26 cellular contexts compared by ENCODE assay signal in genomic region chr1:1365875-1366698, GRCh38. TPM values are rescaled to one million over a fixed set of nuclear protein-coding genes. Genes with fewer than 3 reads are reported as not detected.
"Had no signal": no experiment of that assay in that cellular context is flagged by ENCODE, and none has a peak within 500 bp of the region (broad histone marks: within the 10 kb centered on the region; RNA-seq: fewer than 3 reads in every experiment).

No MANE protein-coding gene starts in this region.

- H3K36me3 Mint-ChIP-seq: memory B cell had no signal

- DNase-seq: activated CD4-positive, alpha-beta T cell treated with anti-CD3 and anti-CD28 coated beads, Interleukin-2, amount 50 U/mL, for 1 hour; activated CD8-positive, alpha-beta T cell treated with anti-CD3 and anti-CD28 coated beads, Interleukin-2, amount 10 ng/mL, durations not matched to agents 7 days and 5 days; activated gamma-delta T cell; activated naive CD4-positive, alpha-beta T cell treated with anti-CD3 and anti-CD28 coated beads, Interleukin-2, amount 50 U/mL, for 16 hours; activated naive CD8-positive, alpha-beta T cell treated with anti-CD3 and anti-CD28 coated beads, Interleukin-2, amount 50 U/mL, for 24 hours; body of pancreas; cortex of kidney; heart right ventricle; left colon; nephron progenitor cell; stimulated activated CD4-positive, alpha-beta T cell treated with anti-CD3 and anti-CD28 coated beads, Interleukin-12 subunit alpha, Interleukin-12 subunit beta, amount 100 ng/mL, for 4 hours; stimulated activated CD4-positive, alpha-beta T cell treated with anti-CD3 and anti-CD28 coated beads, Interleukin-4, amount 100 ng/mL, for 4 hours; substantia nigra; thyroid gland had no signal

- H3K36me3 ChIP-seq: cardiac muscle cell, heart right ventricle, pancreas, thyroid gland had no signal

- ATAC-seq: activated CD4-positive, CD25-positive, alpha-beta regulatory T cell treated with anti-CD3 and anti-CD28 coated beads, Interleukin-2, amount 50 U/mL, for 24 hours; activated CD8-positive, alpha-beta T cell treated with anti-CD3 and anti-CD28 coated beads, Interleukin-2, amount 10 ng/mL, durations not matched to agents 7 days and 5 days; activated naive CD8-positive, alpha-beta T cell treated with anti-CD3 and anti-CD28 coated beads, Interleukin-2, amount 50 U/mL, for 24 hours; body of pancreas; heart right ventricle; left colon; mucosa of descending colon; pancreas; right cardiac atrium had no signal

- H3K9me3 ChIP-seq: body of pancreas, mucosa of descending colon, pancreas, thyroid gland had no signal

- H3K27me3 ChIP-seq: body of pancreas, cardiac muscle cell, pancreas, thyroid gland had no signal

- H3K9me3 Mint-ChIP-seq: activated naive CD8-positive, alpha-beta T cell treated with anti-CD3 and anti-CD28 coated beads, Interleukin-2, amount 50 U/mL, for 24 hours; activated T-helper 1 cell treated with anti-CD3 and anti-CD28 coated beads, Interleukin-12 subunit alpha, Interleukin-12 subunit beta, Interleukin-2, Interleukin-4 antibody, amounts not matched to agents 30 ng/mL and 10 ng/mL and 1 ng/mL, durations not matched to agents 14 hours and 24 hours and 36 hours; memory B cell; nephron progenitor cell; stimulated activated naive CD8-positive, alpha-beta T cell treated with anti-CD3 and anti-CD28 coated beads, Interleukin-15, Interleukin-2, amounts not matched to agents 100 ng/mL and 50 ng/mL, for 24 hours; T-helper 2 cell treated with Interferon-gamma antibody and Interleukin-4, amounts not matched to agents 5 μg/mL and 100 μg/mL, for 36 hours had no signal

- H3K4me3 ChIP-seq: body of pancreas, cardiac muscle cell, heart right ventricle, mucosa of descending colon, pancreas, thyroid gland had no signal

- H3K4me3 Mint-ChIP-seq: activated CD8-positive, alpha-beta T cell treated with anti-CD3 and anti-CD28 coated beads, Interleukin-2, amount 10 ng/mL, durations not matched to agents 7 days and 5 days; activated naive CD8-positive, alpha-beta T cell treated with anti-CD3 and anti-CD28 coated beads, Interleukin-2, amount 50 U/mL, for 24 hours; activated T-helper 1 cell treated with anti-CD3 and anti-CD28 coated beads, Interleukin-12 subunit alpha, Interleukin-12 subunit beta, Interleukin-2, Interleukin-4 antibody, amounts not matched to agents 30 ng/mL and 10 ng/mL and 1 ng/mL, durations not matched to agents 14 hours and 24 hours and 36 hours; memory B cell; nephron progenitor cell; stimulated activated naive CD8-positive, alpha-beta T cell treated with anti-CD3 and anti-CD28 coated beads, Interleukin-15, Interleukin-2, amounts not matched to agents 100 ng/mL and 50 ng/mL, for 24 hours; T-helper 2 cell treated with Interferon-gamma antibody and Interleukin-4, amounts not matched to agents 5 μg/mL and 100 μg/mL, for 36 hours had no signal

- FAIRE-seq: keratinocyte, pancreas had no signal

- H3K27me3 Mint-ChIP-seq: activated naive CD8-positive, alpha-beta T cell treated with anti-CD3 and anti-CD28 coated beads, Interleukin-2, amount 50 U/mL, for 24 hours had no signal

- H3K4me1 ChIP-seq: body of pancreas, pancreas had no signal

- H3K27ac Mint-ChIP-seq: activated CD8-positive, alpha-beta T cell treated with anti-CD3 and anti-CD28 coated beads, Interleukin-2, amount 10 ng/mL, durations not matched to agents 7 days and 5 days; activated naive CD8-positive, alpha-beta T cell treated with anti-CD3 and anti-CD28 coated beads, Interleukin-2, amount 50 U/mL, for 24 hours; activated T-helper 1 cell treated with anti-CD3 and anti-CD28 coated beads, Interleukin-12 subunit alpha, Interleukin-12 subunit beta, Interleukin-2, Interleukin-4 antibody, amounts not matched to agents 30 ng/mL and 10 ng/mL and 1 ng/mL, durations not matched to agents 14 hours and 24 hours and 36 hours; memory B cell; nephron progenitor cell; stimulated activated naive CD8-positive, alpha-beta T cell treated with anti-CD3 and anti-CD28 coated beads, Interleukin-15, Interleukin-2, amounts not matched to agents 100 ng/mL and 50 ng/mL, for 24 hours; T-helper 2 cell treated with Interferon-gamma antibody and Interleukin-4, amounts not matched to agents 5 μg/mL and 100 μg/mL, for 36 hours had no signal

- H3K27ac ChIP-seq: body of pancreas, cardiac muscle cell, epithelial cell of prostate, heart right ventricle, pancreas, thyroid gland, VCaP had no signal

RNA-seq across cellular contexts. Expression of gene MXRA8, which starts 7.7 kb away (rescaled TPM):
- total RNA-seq: activated CD8-positive, alpha-beta T cell treated with anti-CD3 and anti-CD28 coated beads, Interleukin-2, amount 10 ng/mL, durations not matched to agents 7 days and 5 days had no signal
- polyA plus RNA-seq: keratinocyte had no signal
